18 cellular contexts compared by ENCODE assay signal in the genomic region with DNA sequence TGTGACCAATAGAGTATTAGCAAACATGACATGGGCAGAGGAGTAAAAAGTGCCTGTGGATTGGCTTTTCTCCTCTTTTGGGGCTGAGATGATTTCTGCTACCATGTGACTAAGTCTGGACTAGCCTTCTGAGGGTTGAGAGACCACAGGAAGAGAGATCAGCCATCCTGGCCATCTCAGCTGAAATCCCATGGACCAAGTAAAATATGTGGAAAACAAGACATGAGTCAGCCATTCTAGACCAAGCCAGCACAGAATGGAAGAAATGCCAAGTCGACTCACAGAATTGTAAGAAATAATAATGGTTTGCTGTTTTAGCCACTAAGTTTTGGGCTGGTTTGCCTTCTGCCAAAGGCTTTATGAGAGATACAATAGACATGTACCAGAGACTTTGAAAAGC.
DNase-seq lines count a peak whose midpoint lies in the region; ATAC-seq, FAIRE-seq and TF ChIP-seq lines count a peak whose summit lies in the region.
"Had no signal": no experiment of that assay in that cellular context is flagged by ENCODE, and none has a peak within 500 bp of the region (broad histone marks: within the 10 kb centered on the region; RNA-seq: fewer than 3 reads in every experiment).

No MANE protein-coding gene starts in this region.

- ATAC-seq in Right ventricle myocardium superior (ENCODE audit: poor library complexity) (peak; percentile 71), left cardiac atrium (peak; percentile 77 to 94), GM21423 (IDR thresholded peaks at IDR 0.05; ENCODE audit: unreplicated experiment) (no peak), HG03280 (IDR thresholded peaks at IDR 0.05; ENCODE audit: unreplicated experiment) (no peak)
- ATAC-seq: activated CD8-positive, alpha-beta T cell treated with anti-CD3 and anti-CD28 coated beads, Interleukin-2, amount 10 ng/mL, durations not matched to agents 7 days and 5 days; GM12878 had no signal

- no peak for TF ChIP-seq CTCF in bronchial epithelial cell (IDR thresholded peaks at IDR 0.05; ENCODE audit: insufficient read depth, low read length, severe bottlenecking)

- FAIRE-seq in bronchial epithelial cell (lab: Jason Lieb, UNC), result no peak
- FAIRE-seq: A204.1, GM12878 had no signal

- H3K36me3 ChIP-seq in bronchial epithelial cell (ENCODE audit: control insufficient read depth, insufficient read depth, low read length), result no peaks in the 10 kb centered on the region

- no peak overlapping the region for H3K4me3 ChIP-seq in bronchial epithelial cell (ENCODE audit: low read depth, low read length)
- H3K4me3 ChIP-seq: GM12878 had no signal

- DNase-seq in Right ventricle myocardium superior (no peak), cardiac septum (ENCODE audit: low spot score) (no peak), bronchial epithelial cell (ENCODE audit: low read depth) (peak; percentile 32), left cardiac atrium (peak; percentile 23), NCI-H524 treated with DMSO at 0.1 percent for 48 hours (lab: John Stamatoyannopoulos, UW) (no peak)
- DNase-seq in NK-92 treated with Interleukin-12 subunit alpha and Interleukin-12 subunit beta, amount 100 ng/mL, for 24 hours (lab: John Stamatoyannopoulos, UW), result no peak
- DNase-seq: activated CD8-positive, alpha-beta T cell treated with anti-CD3 and anti-CD28 coated beads, Interleukin-2, amount 10 ng/mL, durations not matched to agents 7 days and 5 days; amygdala; EL; MM.1S; NCI-H1694 treated with DMSO at 0.1 percent for 48 hours; NCI-H510A treated with DMSO at 0.1 percent for 48 hours; nephron progenitor cell; retina had no signal

- intact Hi-C loops in Right ventricle myocardium superior (cut with DNase I) (no loop called here), cardiac septum (cut with DNase I) (no loop called here), left cardiac atrium (cut with DNase I) (no loop called here)

- H3K27me3 ChIP-seq in bronchial epithelial cell (ENCODE audit: control insufficient read depth, insufficient read depth, low read length), result no peaks in the 10 kb centered on the region

Comparison
In these comparisons a context has a peak if more than half of its experiments do, and no peak if none do; other contexts are left out.
1. DNase-seq: peak in bronchial epithelial cell (single experiment) and left cardiac atrium (single experiment); none in Right ventricle myocardium superior (single experiment), cardiac septum (single experiment), NK-92 treated with Interleukin-12 subunit alpha and Interleukin-12 subunit beta, amount 100 ng/mL, for 24 hours (single experiment) and NCI-H524 treated with DMSO at 0.1 percent for 48 hours (single experiment).
2. ATAC-seq: peak in Right ventricle myocardium superior (single experiment) and left cardiac atrium (2 of 2); none in GM21423 (single experiment) and HG03280 (single experiment).